15 cellular contexts compared by ENCODE assay signal in genomic region chr15:37931321-37931720, GRCh38. TPM values are rescaled to one million over a fixed set of nuclear protein-coding genes. Genes with fewer than 3 reads are reported as not detected.
DNase-seq lines count a peak whose midpoint lies in the region; ATAC-seq and TF ChIP-seq lines count a peak whose summit lies in the region.
"Had no signal": no experiment of that assay in that cellular context is flagged by ENCODE, and none has a peak within 500 bp of the region (broad histone marks: within the 10 kb centered on the region; RNA-seq: fewer than 3 reads in every experiment).

No MANE protein-coding gene starts in this region.

- no peaks in the 10 kb centered on the region for H3K27me3 ChIP-seq in RWPE2 (ENCODE audit: insufficient read depth, poor library complexity, severe bottlenecking)
- no peaks in the 10 kb centered on the region for H3K27me3 ChIP-seq in CD4-positive, alpha-beta T cell (ENCODE audit: control insufficient read depth, insufficient read depth, low read length)

- H3K9me3 ChIP-seq in RWPE2 (ENCODE audit: severe bottlenecking), result no peaks in the 10 kb centered on the region
- H3K9me3 ChIP-seq in CD4-positive, alpha-beta T cell (ENCODE audit: control insufficient read depth, low read length), result no peaks in the 10 kb centered on the region

- H3K27me3 Mint-ChIP-seq in CD4-positive, alpha-beta T cell, result no peaks in the 10 kb centered on the region
- H3K27me3 Mint-ChIP-seq in glutamatergic neuron (ENCODE audit: unreplicated experiment), result peaks cover 1% of the 10 kb centered on the region
- H3K27me3 Mint-ChIP-seq: IgD-negative memory B cell had no signal

- H3K4me3 ChIP-seq in AG10803 (ENCODE audit: low read length), result no peak overlapping the region
- H3K4me3 ChIP-seq in RWPE2 (ENCODE audit: severe bottlenecking), result no peak overlapping the region
- H3K4me3 ChIP-seq in fibroblast of pulmonary artery (replicated peaks; ENCODE audit: low read depth, low read length), result no peak overlapping the region

- H3K36me3 ChIP-seq in RWPE2 (ENCODE audit: low read depth), result no peaks in the 10 kb centered on the region

- intact Hi-C loops in CD4-positive, alpha-beta T cell (cut with DNase I, micrococcal nuclease), result no loop called here

- peak overlapping the region; percentile 5 for H3K27ac ChIP-seq in RWPE2 (ENCODE audit: poor library complexity, severe bottlenecking)
- H3K27ac ChIP-seq in CD4-positive, alpha-beta T cell (ENCODE audit: low read depth, low read length), result no peak overlapping the region
- H3K27ac ChIP-seq: KMS-11 had no signal

- DNase-seq in AG10803 (ENCODE audit: low read depth) (peak; percentile 16), ELR (ENCODE audit: low read depth) (peak; percentile 37), RWPE2 (ENCODE audit: low spot score) (no peak), fibroblast of pulmonary artery (ENCODE audit: low read depth) (peak; percentile 16), glutamatergic neuron (no peak)
- DNase-seq in CD4-positive, alpha-beta T cell, result no peak
- no peak for DNase-seq in activated naive CD4-positive, alpha-beta T cell (lab: John Stamatoyannopoulos, UW)
- DNase-seq in stimulated activated naive CD4-positive, alpha-beta T cell treated with Interleukin-2 at 50 U/mL for 16 hours (lab: John Stamatoyannopoulos, UW), result no peak
- DNase-seq: DMS53, GOT3, H9 had no signal

- TF ChIP-seq CTCF in AG10803 (conservative IDR thresholded peaks at IDR 0.05; ENCODE audit: low read length), result no peak
- no peak for TF ChIP-seq CTCF in RWPE2 (IDR thresholded peaks at IDR 0.05; ENCODE audit: poor library complexity, severe bottlenecking)
- TF ChIP-seq CTCF in fibroblast of pulmonary artery (IDR thresholded peaks at IDR 0.05; ENCODE audit: low read length, missing control alignments), result no peak
- no peak for TF ChIP-seq CTCF in CD4-positive, alpha-beta T cell (IDR thresholded peaks at IDR 0.05)
- no peak for TF ChIP-seq CTCF in glutamatergic neuron (IDR thresholded peaks at IDR 0.05; ENCODE audit: partially characterized antibody, unreplicated experiment)

- H3K9me3 Mint-ChIP-seq in CD4-positive, alpha-beta T cell, result no peaks in the 10 kb centered on the region
- peaks cover 1% of the 10 kb centered on the region for H3K9me3 Mint-ChIP-seq in glutamatergic neuron (ENCODE audit: unreplicated experiment)
- H3K9me3 Mint-ChIP-seq: H9, HFFc6, IgD-negative memory B cell had no signal

- POLR2A ChIA-PET in CD4-positive, alpha-beta T cell (lab: Charles Lee), result no interaction called here

- H3K4me1 Mint-ChIP-seq in CD4-positive, alpha-beta T cell (ENCODE audit: low read depth), result no peaks in the 10 kb centered on the region
- peaks cover 2% of the 10 kb centered on the region for H3K4me1 Mint-ChIP-seq in glutamatergic neuron (ENCODE audit: low read depth, unreplicated experiment)
- H3K4me1 Mint-ChIP-seq: CD14-positive monocyte, IgD-negative memory B cell had no signal

- H3K4me3 Mint-ChIP-seq in CD4-positive, alpha-beta T cell, result no peak overlapping the region
- no peak overlapping the region for H3K4me3 Mint-ChIP-seq in glutamatergic neuron (ENCODE audit: unreplicated experiment)
- H3K4me3 Mint-ChIP-seq: CD14-positive monocyte, H9, HFFc6, IgD-negative memory B cell had no signal

- H3K4me1 ChIP-seq in RWPE2 (ENCODE audit: insufficient read depth, poor library complexity, severe bottlenecking), result peaks cover 9% of the 10 kb centered on the region

- peak; percentile 16; the same call in 1 of the 3 replicates for ATAC-seq in RWPE2 (ENCODE audit: low read depth)
- no peak for ATAC-seq in CD4-positive, alpha-beta T cell (ENCODE audit: poor library complexity)

- no peaks in the 10 kb centered on the region for H3K36me3 Mint-ChIP-seq in CD4-positive, alpha-beta T cell (ENCODE audit: low read depth)
- no peaks in the 10 kb centered on the region for H3K36me3 Mint-ChIP-seq in glutamatergic neuron (ENCODE audit: unreplicated experiment)
- H3K36me3 Mint-ChIP-seq: CD14-positive monocyte, IgD-negative memory B cell had no signal

- no peak overlapping the region for H3K27ac Mint-ChIP-seq in CD4-positive, alpha-beta T cell
- no peak overlapping the region for H3K27ac Mint-ChIP-seq in glutamatergic neuron (ENCODE audit: unreplicated experiment)
- H3K27ac Mint-ChIP-seq: CD14-positive monocyte, H9, HFFc6, IgD-negative memory B cell had no signal

- CTCF ChIA-PET in CD4-positive, alpha-beta T cell (lab: Charles Lee), result no interaction called here

RNA-seq across cellular contexts. Expression of gene TMCO5A, which starts 3.1 kb away (rescaled TPM):
- total RNA-seq in CD4-positive, alpha-beta T cell, result not detected
- total RNA-seq in glutamatergic neuron (ENCODE audit: unreplicated experiment), result not detected
- total RNA-seq: H9, HFFc6 had no signal

Comparison
In these comparisons a context has a peak if more than half of its experiments do, and no peak if none do; other contexts are left out.
1. DNase-seq: peak in AG10803 (single experiment), ELR (single experiment) and fibroblast of pulmonary artery (single experiment); none in RWPE2 (single experiment), CD4-positive, alpha-beta T cell (0 of 10), activated naive CD4-positive, alpha-beta T cell (0 of 4), stimulated activated naive CD4-positive, alpha-beta T cell treated with Interleukin-2 at 50 U/mL for 16 hours (single experiment) and glutamatergic neuron (single experiment).